In genomic region chr16:31350275-31351005, GRCh38 we compare ENCODE assay signal across 15 cellular contexts. TPM values are rescaled to one million over a fixed set of nuclear protein-coding genes. Genes with fewer than 3 reads are reported as not detected.
DNase-seq lines count a peak whose midpoint lies in the region; ATAC-seq and TF ChIP-seq lines count a peak whose summit lies in the region.
"Had no signal": no experiment of that assay in that cellular context is flagged by ENCODE, and none has a peak within 500 bp of the region (broad histone marks: within the 10 kb centered on the region; RNA-seq: fewer than 3 reads in every experiment).

No MANE protein-coding gene starts in this region.

- H3K9me3 Mint-ChIP-seq in activated T-helper 1 cell treated with anti-CD3 and anti-CD28 coated beads, Interleukin-12 subunit alpha, Interleukin-12 subunit beta, Interleukin-2, Interleukin-4 antibody, amounts not matched to agents 30 ng/mL and 10 ng/mL and 1 ng/mL, durations not matched to agents 14 hours and 24 hours and 36 hours = peaks cover 5% of the 10 kb centered on the region
- H3K9me3 Mint-ChIP-seq in memory B cell = no peaks in the 10 kb centered on the region

- H3K9me3 ChIP-seq in HEK293 (ENCODE audit: control insufficient read depth, insufficient read depth, low read depth, low read length) = no peaks in the 10 kb centered on the region
- H3K9me3 ChIP-seq: BLaER1, prostate gland had no signal

- H3K4me1 ChIP-seq in HEK293 (ENCODE audit: control insufficient read depth, insufficient read depth, low read length) = no peaks in the 10 kb centered on the region
- H3K4me1 ChIP-seq: prostate gland had no signal

- H3K36me3 ChIP-seq in HEK293 (ENCODE audit: control insufficient read depth in 2 of 2, insufficient read depth in 1 of 2, low read length in 2 of 2) = no peaks in the 10 kb centered on the region
- H3K36me3 ChIP-seq: BLaER1, prostate gland had no signal

- no peak overlapping the region for H3K4me3 Mint-ChIP-seq in activated T-helper 1 cell treated with anti-CD3 and anti-CD28 coated beads, Interleukin-12 subunit alpha, Interleukin-12 subunit beta, Interleukin-2, Interleukin-4 antibody, amounts not matched to agents 30 ng/mL and 10 ng/mL and 1 ng/mL, durations not matched to agents 14 hours and 24 hours and 36 hours
- peak overlapping the region; percentile 24 for H3K4me3 Mint-ChIP-seq in memory B cell

- H3K4me3 ChIP-seq in HEK293 (ENCODE audit: low read depth, low read length) = no peak overlapping the region
- H3K4me3 ChIP-seq: BLaER1, prostate gland had no signal

- peaks cover 9% of the 10 kb centered on the region for H3K36me3 Mint-ChIP-seq in activated T-helper 1 cell treated with anti-CD3 and anti-CD28 coated beads, Interleukin-12 subunit alpha, Interleukin-12 subunit beta, Interleukin-2, Interleukin-4 antibody, amounts not matched to agents 30 ng/mL and 10 ng/mL and 1 ng/mL, durations not matched to agents 14 hours and 24 hours and 36 hours (ENCODE audit: low read depth)
- H3K36me3 Mint-ChIP-seq in memory B cell = no peaks in the 10 kb centered on the region

- peaks cover 76% of the 10 kb centered on the region for H3K4me1 Mint-ChIP-seq in activated T-helper 1 cell treated with anti-CD3 and anti-CD28 coated beads, Interleukin-12 subunit alpha, Interleukin-12 subunit beta, Interleukin-2, Interleukin-4 antibody, amounts not matched to agents 30 ng/mL and 10 ng/mL and 1 ng/mL, durations not matched to agents 14 hours and 24 hours and 36 hours (ENCODE audit: low read depth)
- peaks cover 62% of the 10 kb centered on the region for H3K4me1 Mint-ChIP-seq in memory B cell

- POLR2A ChIA-PET in HEK293 (lab: Yijun Ruan, JAX) = no interaction called here

- TF ChIP-seq CTCF in HEK293 (tag by site-specific recombination; IDR thresholded peaks at IDR 0.05) = no peak

- no peak overlapping the region for H3K27ac ChIP-seq in HEK293 (ENCODE audit: extremely low read depth, low read depth, low read length)
- H3K27ac ChIP-seq: BLaER1, prostate gland had no signal

- ATAC-seq in memory B cell (ENCODE audit: low read depth) (no peak), GM21515 (IDR thresholded peaks at IDR 0.05; ENCODE audit: unreplicated experiment) (no peak), GM21390 (IDR thresholded peaks at IDR 0.05; ENCODE audit: unreplicated experiment) (no peak), HG03457 (IDR thresholded peaks at IDR 0.05; ENCODE audit: unreplicated experiment) (no peak)

- peak overlapping the region; percentile 73 for H3K27ac Mint-ChIP-seq in activated T-helper 1 cell treated with anti-CD3 and anti-CD28 coated beads, Interleukin-12 subunit alpha, Interleukin-12 subunit beta, Interleukin-2, Interleukin-4 antibody, amounts not matched to agents 30 ng/mL and 10 ng/mL and 1 ng/mL, durations not matched to agents 14 hours and 24 hours and 36 hours
- peak overlapping the region; percentile 72 for H3K27ac Mint-ChIP-seq in memory B cell

- H3K27me3 Mint-ChIP-seq in activated T-helper 1 cell treated with anti-CD3 and anti-CD28 coated beads, Interleukin-12 subunit alpha, Interleukin-12 subunit beta, Interleukin-2, Interleukin-4 antibody, amounts not matched to agents 30 ng/mL and 10 ng/mL and 1 ng/mL, durations not matched to agents 14 hours and 24 hours and 36 hours (ENCODE audit: insufficient read depth) = peaks cover 2% of the 10 kb centered on the region
- H3K27me3 Mint-ChIP-seq in memory B cell = no peaks in the 10 kb centered on the region

- intact Hi-C loops in activated T-helper 1 cell treated with anti-CD3 and anti-CD28 coated beads, Interleukin-12 subunit alpha, Interleukin-12 subunit beta, Interleukin-2, Interleukin-4 antibody, amounts not matched to agents 30 ng/mL and 10 ng/mL and 1 ng/mL, durations not matched to agents 14 hours and 24 hours and 36 hours (cut with micrococcal nuclease) = loop anchor here (5.0 to 10.0 kb wide), 3 partner anchors 46 to 276 kb away; partner anchors contain the start of genes BCKDK, ZNF646 and ZNF668

- CTCF ChIA-PET in HEK293 (lab: Yijun Ruan, JAX) = no interaction called here

- peak; percentile 73 for DNase-seq in Ammon's horn (ENCODE audit: low spot score)
- DNase-seq in activated T-helper 1 cell treated with anti-CD3 and anti-CD28 coated beads, Interleukin-12 subunit alpha, Interleukin-12 subunit beta, Interleukin-2, Interleukin-4 antibody, amounts not matched to agents 30 ng/mL and 10 ng/mL and 1 ng/mL, durations not matched to agents 14 hours and 24 hours and 36 hours (ENCODE audit: low spot score) = no peak
- DNase-seq in memory B cell (ENCODE audit: low spot score in 2 of 2) = no peak
- no peak for DNase-seq in dedifferentiated amniotic fluid mesenchymal stem cell (ENCODE audit: extremely low spot score)
- DNase-seq: activated T-cell treated with anti-CD3 and anti-CD28 coated beads, Interleukin-2, amount 50 U/mL, for 1 hour; dermis blood vessel endothelial cell; NCI-H345 had no signal

TF ChIP-seq in HEK293, 187 proteins besides CTCF, POLR2A, EP300 and RAD21 (continues in another document):
- TF ChIP-seq ZNF211 (tag by site-specific recombination; IDR thresholded peaks at IDR 0.05; ENCODE audit: low read depth) (no peak), ZNF404 (tag by site-specific recombination; IDR thresholded peaks at IDR 0.05) (no peak), ZNF426 (tag by site-specific recombination; IDR thresholded peaks at IDR 0.05) (no peak), ZNF214 (tag by site-specific recombination; IDR thresholded peaks at IDR 0.05; ENCODE audit: borderline replicate concordance) (no peak), EGR2 (tag by site-specific recombination; IDR thresholded peaks at IDR 0.05; ENCODE audit: low read depth) (0 out of 2 replicates have a peak, but pooled peaks have one; percentile 19), ZSCAN18 (tag by site-specific recombination; IDR thresholded peaks at IDR 0.05) (no peak), ZNF514 (tag by site-specific recombination; IDR thresholded peaks at IDR 0.05) (no peak), ZNF639 (tag by site-specific recombination; IDR thresholded peaks at IDR 0.05) (no peak), RBAK (tag by site-specific recombination; IDR thresholded peaks at IDR 0.05) (no peak), ZNF600 (tag by site-specific recombination; IDR thresholded peaks at IDR 0.05) (no peak), ZNF521 (tag by site-specific recombination; IDR thresholded peaks at IDR 0.05) (no peak), ZNF449 (tag by site-specific recombination; IDR thresholded peaks at IDR 0.05) (no peak), ZNF175 (tag by site-specific recombination; IDR thresholded peaks at IDR 0.05) (no peak), ZNF16 (tag by site-specific recombination; IDR thresholded peaks at IDR 0.05; ENCODE audit: low read depth) (no peak)

RNA-seq across cellular contexts. Expression of gene ITGAX, which starts 4.5 kb away (rescaled TPM):
- 63.8 and 65.0 TPM in 2 replicates for total RNA-seq in activated T-helper 1 cell treated with anti-CD3 and anti-CD28 coated beads, Interleukin-12 subunit alpha, Interleukin-12 subunit beta, Interleukin-2, Interleukin-4 antibody, amounts not matched to agents 30 ng/mL and 10 ng/mL and 1 ng/mL, durations not matched to agents 14 hours and 24 hours and 36 hours

RNA-seq across cellular contexts. Expression of gene ITGAD, which starts 42.7 kb away (rescaled TPM):
- not detected in 2 replicates for total RNA-seq in activated T-helper 1 cell treated with anti-CD3 and anti-CD28 coated beads, Interleukin-12 subunit alpha, Interleukin-12 subunit beta, Interleukin-2, Interleukin-4 antibody, amounts not matched to agents 30 ng/mL and 10 ng/mL and 1 ng/mL, durations not matched to agents 14 hours and 24 hours and 36 hours
- total RNA-seq: dermis blood vessel endothelial cell, H4, HT1080, prostate gland had no signal
